In the genomic region with DNA sequence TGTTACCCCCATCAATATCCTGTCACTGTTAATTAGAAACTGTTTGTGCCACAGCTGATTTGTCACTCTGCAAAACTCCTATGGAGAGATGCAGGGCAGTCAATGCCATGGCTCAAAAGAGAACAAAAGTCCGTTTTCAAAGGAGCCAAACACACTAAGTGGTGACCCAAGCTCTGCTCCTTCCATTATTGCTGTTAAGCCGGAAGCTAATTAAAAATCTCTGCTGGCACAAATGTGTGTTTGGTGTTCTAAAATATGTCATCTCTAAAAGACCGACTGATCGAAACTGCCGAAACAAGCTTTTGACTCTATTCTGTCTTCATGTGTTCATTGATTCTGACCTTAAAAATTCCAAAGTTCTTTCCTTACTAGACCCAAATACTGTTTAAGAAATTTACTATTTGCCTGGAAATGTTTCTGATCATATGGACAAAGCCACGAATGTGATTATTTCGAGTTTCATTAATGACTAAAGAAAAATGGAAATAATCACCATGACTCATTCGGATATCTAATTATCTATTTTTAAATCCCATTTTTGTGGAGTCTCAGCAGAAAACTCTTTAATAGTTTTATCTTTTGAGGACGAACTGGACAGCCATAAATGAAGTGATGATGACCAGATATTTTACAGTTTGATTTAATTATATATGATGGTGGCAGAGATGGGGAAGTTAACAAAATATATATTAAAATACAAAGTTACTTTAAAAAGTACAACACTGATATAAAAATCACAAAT, we compare ENCODE assay signal across 25 cellular contexts.
"Had no signal": no experiment of that assay in that cellular context is flagged by ENCODE, and none has a peak within 500 bp of the region (broad histone marks: within the 10 kb centered on the region; RNA-seq: fewer than 3 reads in every experiment).

No MANE protein-coding gene starts in this region.

- FAIRE-seq: HepG2, RCC 7860 had no signal

- H3K4me1 ChIP-seq: SJSA1 had no signal

- H3K27ac ChIP-seq: SJSA1, SK-N-MC had no signal

- H3K36me3 ChIP-seq: SJSA1 had no signal

- ATAC-seq: HepG2 had no signal

- DNase-seq: IMR-90, Kasumi-1, KG1, MM.1S, NCI-H1105, NCI-H1417, NCI-H1436 treated with DMSO at 0.1 percent for 48 hours, NCI-H1694 treated with DMSO at 0.1 percent for 48 hours, NCI-H1930, NCI-H2081 treated with DMSO at 0.1 percent for 48 hours, NCI-H2171, NCI-H226, NCI-H446, NCI-H510A, NCI-H524 treated with DMSO at 0.1 percent for 48 hours, NCI-H69, NCI-H774, Right ventricle myocardium superior, RPMI8226, SIG-M5, T-helper 1 cell had no signal

- H3K27me3 ChIP-seq: SJSA1 had no signal

- H3K9me3 ChIP-seq: SJSA1 had no signal

- H3K4me3 ChIP-seq: SJSA1, SK-N-MC had no signal
